Comparison of ENCODE assay signal across 15 cellular contexts in the genomic region with DNA sequence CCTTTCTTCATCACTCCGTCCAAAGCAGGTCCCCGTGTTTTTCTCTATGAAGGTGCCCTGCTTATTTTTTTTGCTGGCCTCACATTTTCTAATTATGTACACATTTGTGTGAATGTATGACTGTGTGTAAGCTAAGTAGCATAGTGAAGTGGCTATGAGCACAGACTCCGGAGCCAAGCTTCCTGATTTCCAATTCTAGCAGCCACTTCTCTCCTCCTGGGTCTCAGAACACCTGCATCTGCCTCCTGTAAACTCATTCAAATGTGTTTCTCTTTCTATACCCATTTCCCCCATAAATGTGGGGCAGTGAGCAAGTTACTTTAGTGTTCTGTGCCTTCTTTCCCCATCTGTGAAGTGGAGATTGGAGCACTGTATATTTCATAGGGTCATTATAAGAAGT. TPM values are rescaled to one million over a fixed set of nuclear protein-coding genes. Genes with fewer than 3 reads are reported as not detected.
DNase-seq lines count a peak whose midpoint lies in the region; ATAC-seq, FAIRE-seq and TF ChIP-seq lines count a peak whose summit lies in the region.
"Had no signal": no experiment of that assay in that cellular context is flagged by ENCODE, and none has a peak within 500 bp of the region (broad histone marks: within the 10 kb centered on the region; RNA-seq: fewer than 3 reads in every experiment).

No MANE protein-coding gene starts in this region.

- TF ChIP-seq RAD21 in GM12878 (IDR thresholded peaks at IDR 0.05; ENCODE audit: insufficient read depth, low read depth, low read length), result no peak

- H3K36me3 ChIP-seq in GM12878 (ENCODE audit: control insufficient read depth in 2 of 2, insufficient read depth in 2 of 2, low read length in 1 of 2), result peaks cover 0 to 5% of the 10 kb centered on the region in 2 experiments; a peak in 1 of 4 replicates
- H3K36me3 ChIP-seq in endodermal cell (ENCODE audit: control insufficient read depth, insufficient read depth, low read length), result no peaks in the 10 kb centered on the region
- H3K36me3 ChIP-seq: esophagus muscularis mucosa, thoracic aorta had no signal

- peak overlapping the region; percentile 37 for H3K4me3 ChIP-seq in Jurkat, Clone E6-1 (ENCODE audit: low read length)
- H3K4me3 ChIP-seq in GM12878, result peak overlapping the region; percentile 77
- no peak overlapping the region for H3K4me3 ChIP-seq in endodermal cell (ENCODE audit: low read length)
- H3K4me3 ChIP-seq: esophagus muscularis mucosa had no signal

- no peak for TF ChIP-seq POLR2A in GM12878 (IDR thresholded peaks at IDR 0.05; ENCODE audit: low read depth, low read length)

- in situ Hi-C loops in GM12878 (cut with MboI), result no loop called here

- CTCF ChIA-PET in GM12878 (lab: Yijun Ruan, JAX), result interaction anchor here (1.1 to 3.6 kb wide), 6 partner anchors 15 to 92 kb away, joined by 3 to 25 read pairs (median 8); no protein-coding TSS in a partner anchor

- H4K20me1 ChIP-seq in GM12878 (ENCODE audit: control insufficient read depth, insufficient read depth), result no peaks in the 10 kb centered on the region

- intact Hi-C loops in activated CD4-positive, alpha-beta T cell treated with anti-CD3 and anti-CD28 coated beads, Interleukin-2, amount 10 ng/mL, durations not matched to agents 24 days and 14 days (cut with micrococcal nuclease), result loop anchor here (1.0 to 5.0 kb wide), 8 partner anchors 19 to 191 kb away; partner anchors contain the start of gene CD48
- intact Hi-C loops in GM12878 (cut with micrococcal nuclease; ENCODE audit: unreplicated experiment), result loop anchor here (1.0 to 5.0 kb wide), 4 partner anchors 28 to 92 kb away; no protein-coding TSS in a partner anchor

- 0% methylated on average over 3 of the region's 3 CpGs for WGBS in GM12878 (ENCODE audit: insufficient coverage, insufficient replicate concordance, low lambda C conversion rate, missing lambda C conversion rate)
- WGBS in endodermal cell (ENCODE audit: insufficient coverage in 1 of 2, insufficient read length in 1 of 2), 2 experiments, result 94% methylated on average over 3 of the region's 3 CpGs; no CpG with 5 or more reads in 1 of the 2 experiments

- no TSS peak for BruUV-seq in GM12878 (replicated peaks; lab: Mats Ljungman, UMichigan)

- H3K9me3 ChIP-seq in GM12878 (replicated peaks; ENCODE audit: control insufficient read depth, insufficient read depth, low read length), result no peaks in the 10 kb centered on the region; the same call in none of the 3 replicates
- peaks cover 4% of the 10 kb centered on the region for H3K9me3 ChIP-seq in endodermal cell (ENCODE audit: control insufficient read depth, low read length)
- H3K9me3 ChIP-seq: thoracic aorta had no signal

- SMC1A ChIA-PET in GM12878 (lab: Charles Lee; ENCODE audit: uncharacterized antibody, unreplicated experiment), result interaction anchor here (0.6 to 10.2 kb wide), 11 partner anchors 18 to 126 kb away, joined by 3 to 178 read pairs (median 7); partner anchors contain the start of gene SLAMF1

- peak overlapping the region; percentile 91 for H3K27ac Mint-ChIP-seq in activated CD4-positive, alpha-beta T cell treated with anti-CD3 and anti-CD28 coated beads, Interleukin-2, amount 10 ng/mL, durations not matched to agents 24 days and 14 days
- peak overlapping the region; percentile 99 for H3K27ac Mint-ChIP-seq in stimulated activated naive CD8-positive, alpha-beta T cell treated with anti-CD3 and anti-CD28 coated beads, Interleukin-15, Interleukin-2, amounts not matched to agents 100 ng/mL and 50 ng/mL, for 24 hours
- no peak overlapping the region for H3K27ac Mint-ChIP-seq in endodermal cell

- H3K79me2 ChIP-seq in GM12878 (ENCODE audit: control insufficient read depth, insufficient read depth, low read length), result peaks cover 72% of the 10 kb centered on the region

- peaks cover 54% of the 10 kb centered on the region for H3K36me3 Mint-ChIP-seq in activated CD4-positive, alpha-beta T cell treated with anti-CD3 and anti-CD28 coated beads, Interleukin-2, amount 10 ng/mL, durations not matched to agents 24 days and 14 days (ENCODE audit: low read depth)
- peaks cover 76% of the 10 kb centered on the region for H3K36me3 Mint-ChIP-seq in stimulated activated naive CD8-positive, alpha-beta T cell treated with anti-CD3 and anti-CD28 coated beads, Interleukin-15, Interleukin-2, amounts not matched to agents 100 ng/mL and 50 ng/mL, for 24 hours (ENCODE audit: low read depth)
- no peaks in the 10 kb centered on the region for H3K36me3 Mint-ChIP-seq in endodermal cell (ENCODE audit: low read depth)

- H3K4me1 ChIP-seq in GM12878 (ENCODE audit: control insufficient read depth, insufficient read depth, low read length) (no peaks in the 10 kb centered on the region), endodermal cell (ENCODE audit: control insufficient read depth, insufficient read depth, low read length) (no peaks in the 10 kb centered on the region)
- H3K4me1 ChIP-seq: esophagus muscularis mucosa had no signal

- no peak for TF ChIP-seq CTCF in GM12878 (IDR thresholded peaks at IDR 0.05 in 2 of 3, conservative IDR thresholded peaks at IDR 0.05 in 1 of 3; ENCODE audit: control insufficient read depth in 2 of 3, extremely low read depth in 1 of 3, insufficient read depth in 1 of 3, low read depth in 3 of 3, low read length in 3 of 3)
- TF ChIP-seq CTCF in endodermal cell (conservative IDR thresholded peaks at IDR 0.05), result no peak

- no peak for TF ChIP-seq EP300 in GM12878 (IDR thresholded peaks at IDR 0.05; ENCODE audit: borderline replicate concordance in 1 of 2, control insufficient read depth in 1 of 2, low read depth in 2 of 2, low read length in 2 of 2)

- H3K4me2 ChIP-seq in GM12878 (ENCODE audit: control insufficient read depth, insufficient read depth), result peak overlapping the region; percentile 67

- H3K27me3 ChIP-seq in GM12878 (replicated peaks in 1 of 2; ENCODE audit: control insufficient read depth in 2 of 2, insufficient read depth in 2 of 2, low read length in 1 of 2), result no peaks in the 10 kb centered on the region
- no peaks in the 10 kb centered on the region for H3K27me3 ChIP-seq in endodermal cell (ENCODE audit: control insufficient read depth, insufficient read depth, low read length, poor library complexity, severe bottlenecking)
- H3K27me3 ChIP-seq: esophagus muscularis mucosa had no signal

- RAD21 ChIA-PET in GM12878 (lab: Charles Lee; ENCODE audit: unreplicated experiment), result interaction anchor here (0.6 to 4.5 kb wide), 7 partner anchors 21 to 91 kb away, joined by 3 to 76 read pairs (median 13); no protein-coding TSS in a partner anchor

- FAIRE-seq in GM12878 (lab: Jason Lieb, UNC), result no peak
- FAIRE-seq: islet of Langerhans had no signal

- H3K27me3 Mint-ChIP-seq in activated CD4-positive, alpha-beta T cell treated with anti-CD3 and anti-CD28 coated beads, Interleukin-2, amount 10 ng/mL, durations not matched to agents 24 days and 14 days, result no peaks in the 10 kb centered on the region
- H3K27me3 Mint-ChIP-seq in stimulated activated naive CD8-positive, alpha-beta T cell treated with anti-CD3 and anti-CD28 coated beads, Interleukin-15, Interleukin-2, amounts not matched to agents 100 ng/mL and 50 ng/mL, for 24 hours, result no peaks in the 10 kb centered on the region
- H3K27me3 Mint-ChIP-seq in endodermal cell (ENCODE audit: insufficient read depth), result no peaks in the 10 kb centered on the region

- H3K27ac ChIP-seq in GM12878 (ENCODE audit: control insufficient read depth, insufficient read depth) (peak overlapping the region; percentile 85), endodermal cell (ENCODE audit: low read depth, low read length) (no peak overlapping the region)
- H3K27ac ChIP-seq: esophagus muscularis mucosa, thoracic aorta had no signal

- H3K4me3 Mint-ChIP-seq in activated CD4-positive, alpha-beta T cell treated with anti-CD3 and anti-CD28 coated beads, Interleukin-2, amount 10 ng/mL, durations not matched to agents 24 days and 14 days, result peak overlapping the region; percentile 94
- H3K4me3 Mint-ChIP-seq in stimulated activated naive CD8-positive, alpha-beta T cell treated with anti-CD3 and anti-CD28 coated beads, Interleukin-15, Interleukin-2, amounts not matched to agents 100 ng/mL and 50 ng/mL, for 24 hours, result peak overlapping the region; percentile 97
- no peak overlapping the region for H3K4me3 Mint-ChIP-seq in endodermal cell

- H2AFZ ChIP-seq in GM12878 (ENCODE audit: control insufficient read depth, low read depth, low read length), result peak overlapping the region; percentile 42

- POLR2A ChIA-PET in GM12878 (lab: Charles Lee), result interaction anchor here (3.2 to 3.8 kb wide), 3 partner anchors 19 to 91 kb away, joined by 12 to 34 read pairs (median 17); no protein-coding TSS in a partner anchor

- ATAC-seq in GM12878, result peak; percentile 47
- no peak for ATAC-seq in HG03520 (IDR thresholded peaks at IDR 0.05; ENCODE audit: unreplicated experiment)

- peaks cover 14% of the 10 kb centered on the region for H3K9me3 Mint-ChIP-seq in activated CD4-positive, alpha-beta T cell treated with anti-CD3 and anti-CD28 coated beads, Interleukin-2, amount 10 ng/mL, durations not matched to agents 24 days and 14 days
- H3K9me3 Mint-ChIP-seq in stimulated activated naive CD8-positive, alpha-beta T cell treated with anti-CD3 and anti-CD28 coated beads, Interleukin-15, Interleukin-2, amounts not matched to agents 100 ng/mL and 50 ng/mL, for 24 hours, result peaks cover 11% of the 10 kb centered on the region
- peaks cover 31% of the 10 kb centered on the region for H3K9me3 Mint-ChIP-seq in endodermal cell

- DNase-seq in activated CD4-positive, alpha-beta T cell treated with anti-CD3 and anti-CD28 coated beads, Interleukin-2, amount 10 ng/mL, durations not matched to agents 24 days and 14 days, result peak; percentile 70
- DNase-seq in activated CD4-positive, alpha-beta T cell treated with anti-CD3 and anti-CD28 coated beads for 48 hours, result no peak
- peak; percentile 58 for DNase-seq in Jurkat, Clone E6-1 (ENCODE audit: low read depth, low spot score)
- DNase-seq in GM12878 (ENCODE audit: low read depth, low spot score), result no peak
- DNase-seq in RKO (ENCODE audit: low spot score), result no peak
- no peak for DNase-seq in endodermal cell
- DNase-seq: activated CD4-positive, alpha-beta T cell treated with anti-CD3 and anti-CD28 coated beads for 1 hour; NCI-H1436; stimulated activated CD4-positive, alpha-beta T cell treated with anti-CD3 and anti-CD28 coated beads, Interleukin-4, amount 100 ng/mL, for 1 hour had no signal

- H3K9ac ChIP-seq in GM12878 (ENCODE audit: control insufficient read depth, insufficient read depth, low read length) (peak overlapping the region; percentile 82), endodermal cell (ENCODE audit: extremely low read depth, low read length, poor library complexity, severe bottlenecking) (no peak overlapping the region)

- H3K4me1 Mint-ChIP-seq in activated CD4-positive, alpha-beta T cell treated with anti-CD3 and anti-CD28 coated beads, Interleukin-2, amount 10 ng/mL, durations not matched to agents 24 days and 14 days, result peaks cover 67% of the 10 kb centered on the region
- peaks cover 86% of the 10 kb centered on the region for H3K4me1 Mint-ChIP-seq in stimulated activated naive CD8-positive, alpha-beta T cell treated with anti-CD3 and anti-CD28 coated beads, Interleukin-15, Interleukin-2, amounts not matched to agents 100 ng/mL and 50 ng/mL, for 24 hours (ENCODE audit: low read depth)
- H3K4me1 Mint-ChIP-seq in endodermal cell, result peaks cover 6% of the 10 kb centered on the region

RNA-seq across cellular contexts. Expression of gene SLAMF6, which starts 2.1 kb away (rescaled TPM):
- total RNA-seq in activated CD4-positive, alpha-beta T cell treated with anti-CD3 and anti-CD28 coated beads, Interleukin-2, amount 10 ng/mL, durations not matched to agents 24 days and 14 days, result 53.8 and 55.4 TPM in 2 replicates
- polyA plus RNA-seq in Jurkat, Clone E6-1 (2012; ENCODE audit: insufficient read depth, insufficient read length), result 12.4 TPM
- 145 and 152 TPM in 2 replicates for total RNA-seq in GM12878 (2013; cell fraction: nucleolus; rRNA removed)
- total RNA-seq in GM12878 (2014; rRNA removed) (44.1 and 52.5 TPM in 2 replicates), GM12878 (2014; rRNA removed; fragmentation: Illumina TruSeq; extraction: Trizol) (53.7 and 55.9 TPM in 2 replicates), GM12878 (2021) (30.4 and 30.8 TPM in 2 replicates), endodermal cell (not detected)
- polyA plus RNA-seq in GM12878 (2011; ENCODE audit: low read depth), result 20.9 TPM
- polyA plus RNA-seq in GM12878 (2011; rRNA removed) (89.6 and 105 TPM in 2 replicates), GM12878 (2014; fragmentation: Illumina TruSeq; extraction: Trizol) (72.7 and 89.7 TPM in 2 replicates), GM12878 (2014; fragmentation: Nextera tagmentation; extraction: Ambion mirVana) (10 to 100 TPM; 20.5 to 27.1 TPM), GM12878 (2014; rRNA removed) (32.1 and 42.5 TPM in 2 replicates), GM12878 (2016; fragmentation: Nextera tagmentation; extraction: Ambion mirVana) (10 to 100 TPM; 24.3 to 28.3 TPM)
- 54.6 and 63.9 TPM in 2 replicates for polyA plus RNA-seq in GM12878 (2011; cell fraction: cytosol; rRNA removed)
- 36.8 and 51.5 TPM in 2 replicates for polyA plus RNA-seq in GM12878 (2011; cell fraction: nucleus; rRNA removed)
- 30.7 and 68.4 TPM in 2 replicates for polyA plus RNA-seq in GM12878 (2012)
- 86.4 and 92.1 TPM in 2 replicates for polyA minus RNA-seq in GM12878 (2011; rRNA and poly(A)+ RNA removed)
- polyA minus RNA-seq in GM12878 (2011; cell fraction: cytosol; rRNA and poly(A)+ RNA removed), result 19.6 and 22.6 TPM in 2 replicates
- 19.1 and 23.9 TPM in 2 replicates for polyA minus RNA-seq in GM12878 (2011; cell fraction: nucleus; rRNA and poly(A)+ RNA removed)
- polyA plus RNA-seq in endodermal cell (2013, experiment 1 of 2), result not detected
- polyA plus RNA-seq in endodermal cell (2013, experiment 2 of 2), result not detected
- total RNA-seq: osteocyte had no signal

RNA-seq across cellular contexts. Expression of gene CD84, which starts 58.3 kb away (rescaled TPM):
- 17.3 and 17.7 TPM in 2 replicates for total RNA-seq in activated CD4-positive, alpha-beta T cell treated with anti-CD3 and anti-CD28 coated beads, Interleukin-2, amount 10 ng/mL, durations not matched to agents 24 days and 14 days
- 6.0 TPM for polyA plus RNA-seq in Jurkat, Clone E6-1 (2012; ENCODE audit: insufficient read depth, insufficient read length)
- 245 and 258 TPM in 2 replicates for total RNA-seq in GM12878 (2013; cell fraction: nucleolus; rRNA removed)
- total RNA-seq in GM12878 (2014; rRNA removed) (12.3 and 15.2 TPM in 2 replicates), GM12878 (2014; rRNA removed; fragmentation: Illumina TruSeq; extraction: Trizol) (13.8 and 14.5 TPM in 2 replicates), GM12878 (2021) (10.4 and 14.2 TPM in 2 replicates), endodermal cell (not detected)
- polyA plus RNA-seq in GM12878 (2011; ENCODE audit: low read depth), result 12.7 TPM
- polyA plus RNA-seq in GM12878 (2011; rRNA removed) (18.1 and 20.8 TPM in 2 replicates), GM12878 (2014; fragmentation: Illumina TruSeq; extraction: Trizol) (20.3 and 26.6 TPM in 2 replicates), GM12878 (2014; fragmentation: Nextera tagmentation; extraction: Ambion mirVana) (1 to 10 TPM; 3.4 to 6.8 TPM), GM12878 (2014; rRNA removed) (9.3 and 11.2 TPM in 2 replicates), GM12878 (2016; fragmentation: Nextera tagmentation; extraction: Ambion mirVana) (1 to 10 TPM; 7.5 to 7.9 TPM)
- polyA plus RNA-seq in GM12878 (2011; cell fraction: cytosol; rRNA removed), result 7.7 and 7.8 TPM in 2 replicates
- polyA plus RNA-seq in GM12878 (2011; cell fraction: nucleus; rRNA removed), result 20.4 and 23.3 TPM in 2 replicates
- 9.2 and 10.5 TPM in 2 replicates for polyA plus RNA-seq in GM12878 (2012)
- 21.3 and 24.2 TPM in 2 replicates for polyA minus RNA-seq in GM12878 (2011; rRNA and poly(A)+ RNA removed)
- polyA minus RNA-seq in GM12878 (2011; cell fraction: cytosol; rRNA and poly(A)+ RNA removed), result 2.3 and 2.4 TPM in 2 replicates
- polyA minus RNA-seq in GM12878 (2011; cell fraction: nucleus; rRNA and poly(A)+ RNA removed), result 16.3 and 17.8 TPM in 2 replicates
- not detected for polyA plus RNA-seq in endodermal cell (2013, experiment 1 of 2)
- polyA plus RNA-seq in endodermal cell (2013, experiment 2 of 2), result not detected
- total RNA-seq: osteocyte had no signal

Comparison
In these comparisons a context has a peak if more than half of its experiments do, and no peak if none do; other contexts are left out.
1. DNase-seq: peak in activated CD4-positive, alpha-beta T cell treated with anti-CD3 and anti-CD28 coated beads, Interleukin-2, amount 10 ng/mL, durations not matched to agents 24 days and 14 days (single experiment) and Jurkat, Clone E6-1 (single experiment); none in activated CD4-positive, alpha-beta T cell treated with anti-CD3 and anti-CD28 coated beads for 48 hours (single experiment), GM12878 (single experiment), RKO (single experiment) and endodermal cell (single experiment).
2. RNA of gene SLAMF6, which starts 2.1 kb away (total RNA-seq): 53.8 to 55.4 TPM in activated CD4-positive, alpha-beta T cell treated with anti-CD3 and anti-CD28 coated beads, Interleukin-2, amount 10 ng/mL, durations not matched to agents 24 days and 14 days and 30.4 to 152 TPM in GM12878; not detected in endodermal cell; every median in the first group is over 10 times any median in the second.
3. RNA of gene CD84, which starts 58.3 kb away (total RNA-seq): 17.3 to 17.7 TPM in activated CD4-positive, alpha-beta T cell treated with anti-CD3 and anti-CD28 coated beads, Interleukin-2, amount 10 ng/mL, durations not matched to agents 24 days and 14 days and 10.4 to 258 TPM in GM12878; not detected in endodermal cell; every median in the first group is over 10 times any median in the second.